Comparison of ENCODE assay signal across 1 cellular context in the genomic region with DNA sequence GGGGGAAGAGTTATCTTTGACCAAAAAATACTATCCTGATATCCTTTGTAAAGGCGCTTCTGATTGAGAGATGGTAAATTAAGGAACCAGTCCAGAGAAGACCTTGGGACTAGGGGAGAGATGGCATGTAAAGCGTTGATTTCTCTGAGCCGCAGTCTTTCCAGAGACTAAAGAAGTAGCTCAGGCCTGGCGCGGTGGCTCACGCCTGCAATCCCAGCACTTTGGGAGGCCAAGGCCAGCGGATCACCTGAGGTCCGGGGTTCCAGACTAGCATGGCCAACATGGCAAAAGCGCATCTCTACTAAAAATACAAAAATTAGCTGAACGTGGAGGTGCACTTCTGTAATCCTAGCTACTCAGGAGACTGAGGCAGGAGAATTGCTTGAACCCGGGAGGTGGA.
TF ChIP-seq lines count a peak whose summit lies in the region.

No MANE protein-coding gene starts in this region.

TF ChIP-seq in H1, 55 proteins besides CTCF, POLR2A, EP300 and RAD21:
- TF ChIP-seq, protein P1, sequence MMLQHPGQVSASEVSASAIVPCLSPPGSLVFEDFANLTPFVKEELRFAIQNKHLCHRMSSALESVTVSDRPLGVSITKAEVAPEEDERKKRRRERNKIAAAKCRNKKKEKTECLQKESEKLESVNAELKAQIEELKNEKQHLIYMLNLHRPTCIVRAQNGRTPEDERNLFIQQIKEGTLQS (IDR thresholded peaks at IDR 0.05; ENCODE audit: insufficient read depth, low read depth, low read length) = no peak
- no peak for TF ChIP-seq MAFK (IDR thresholded peaks at IDR 0.05; ENCODE audit: low read depth, low read length)
- no peak for TF ChIP-seq TEAD4 (IDR thresholded peaks at IDR 0.05; ENCODE audit: low read depth, low read length)
- no peak for TF ChIP-seq CBX5 (IDR thresholded peaks at IDR 0.05; ENCODE audit: low read depth, low read length)
- no peak for TF ChIP-seq SP1 (IDR thresholded peaks at IDR 0.05; ENCODE audit: low read depth, low read length)
- no peak for TF ChIP-seq TAF7 (optimal IDR thresholded peaks at IDR 0.05; ENCODE audit: borderline replicate concordance, low read depth, low read length)
- TF ChIP-seq ZNF274 (IDR thresholded peaks at IDR 0.05; ENCODE audit: borderline replicate concordance, extremely low read depth, low read length) = no peak
- TF ChIP-seq, protein P2, sequence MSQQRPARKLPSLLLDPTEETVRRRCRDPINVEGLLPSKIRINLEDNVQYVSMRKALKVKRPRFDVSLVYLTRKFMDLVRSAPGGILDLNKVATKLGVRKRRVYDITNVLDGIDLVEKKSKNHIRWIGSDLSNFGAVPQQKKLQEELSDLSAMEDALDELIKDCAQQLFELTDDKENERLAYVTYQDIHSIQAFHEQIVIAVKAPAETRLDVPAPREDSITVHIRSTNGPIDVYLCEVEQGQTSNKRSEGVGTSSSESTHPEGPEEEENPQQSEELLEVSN (IDR thresholded peaks at IDR 0.05) = no peak
- no peak for TF ChIP-seq TCF12 (IDR thresholded peaks at IDR 0.05; ENCODE audit: low read depth, low read length)
- TF ChIP-seq SIN3A (conservative IDR thresholded peaks at IDR 0.05 in 1 of 2, IDR thresholded peaks at IDR 0.05 in 1 of 2; ENCODE audit: low read depth in 1 of 2, low read length in 2 of 2) = no peak
- no peak for TF ChIP-seq KDM5A (IDR thresholded peaks at IDR 0.05; ENCODE audit: low read length)
